In the genomic region with DNA sequence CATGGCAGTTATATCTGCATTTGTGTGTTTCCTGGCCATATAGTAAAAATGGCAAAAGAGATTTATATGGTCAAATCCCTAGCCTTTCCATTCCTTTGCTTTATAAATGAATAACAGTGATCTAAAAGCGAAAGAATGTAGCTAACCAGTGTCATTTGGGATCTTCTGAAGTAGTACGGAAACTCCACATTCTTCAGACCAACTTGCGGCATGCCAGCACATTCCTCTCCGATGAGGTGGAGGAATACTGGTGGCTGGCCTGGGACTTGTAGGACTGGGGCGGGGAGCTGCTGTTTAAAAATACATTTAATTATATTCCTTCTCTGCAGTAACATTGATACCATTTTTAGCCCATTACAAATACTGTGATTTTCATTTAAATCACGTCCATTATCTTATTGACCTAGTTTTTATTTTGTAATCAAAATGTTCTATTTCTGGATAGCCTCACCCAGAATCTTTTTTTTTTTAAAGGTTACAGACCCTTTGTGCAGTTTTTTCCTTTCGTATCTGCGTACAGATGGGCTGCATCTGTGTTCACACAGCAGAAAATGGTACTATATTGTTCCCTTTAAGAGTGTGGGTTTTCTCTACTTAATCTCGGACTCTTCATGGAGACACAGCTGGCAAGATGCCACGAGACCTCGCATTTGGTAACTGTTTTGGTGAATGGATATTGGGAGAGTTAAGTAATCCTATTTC, we compare ENCODE assay signal across 8 cellular contexts.
DNase-seq lines count a peak whose midpoint lies in the region; ATAC-seq, FAIRE-seq and TF ChIP-seq lines count a peak whose summit lies in the region.
"Had no signal": no experiment of that assay in that cellular context is flagged by ENCODE, and none has a peak within 500 bp of the region (broad histone marks: within the 10 kb centered on the region; RNA-seq: fewer than 3 reads in every experiment).

No MANE protein-coding gene starts in this region.

- ATAC-seq in right lobe of liver: peak; percentile 57 to 80 (median 76)
- ATAC-seq in activated T-cell treated with anti-CD3 and anti-CD28 coated beads, Interleukin-2, amount 50 U/mL, for 4 hours: no peak
- ATAC-seq in stimulated activated naive CD8-positive, alpha-beta T cell treated with anti-CD3 and anti-CD28 coated beads, Interleukin-15, amount 100 ng/mL, for 72 hours: no peak

- no peaks in the 10 kb centered on the region for H3K9me3 ChIP-seq in right lobe of liver

- H3K36me3 Mint-ChIP-seq in activated T-cell treated with anti-CD3 and anti-CD28 coated beads, Interleukin-2, amount 50 U/mL, for 4 hours (ENCODE audit: insufficient read depth): no peaks in the 10 kb centered on the region
- H3K36me3 Mint-ChIP-seq: immature natural killer cell had no signal

- TF ChIP-seq POLR2A in right lobe of liver (IDR thresholded peaks at IDR 0.05): no peak

- H3K27me3 ChIP-seq in dorsolateral prefrontal cortex (no peaks in the 10 kb centered on the region), right lobe of liver (no peaks in the 10 kb centered on the region)

- H3K4me1 Mint-ChIP-seq in activated T-cell treated with anti-CD3 and anti-CD28 coated beads, Interleukin-2, amount 50 U/mL, for 4 hours (ENCODE audit: low read depth): no peaks in the 10 kb centered on the region
- H3K4me1 Mint-ChIP-seq in stimulated activated naive CD8-positive, alpha-beta T cell treated with anti-CD3 and anti-CD28 coated beads, Interleukin-15, amount 100 ng/mL, for 72 hours: peaks cover 9% of the 10 kb centered on the region
- H3K4me1 Mint-ChIP-seq: immature natural killer cell had no signal

- DNase-seq in LoVo (ENCODE audit: low spot score) (peak; percentile 84), dorsolateral prefrontal cortex (no peak), right lobe of liver (peak in 2 of 3 donors; percentile 51 to 57), urothelium cell line (ENCODE audit: low spot score) (peak; percentile 96)
- DNase-seq in activated CD4-positive, CD25-positive, alpha-beta regulatory T cell (lab: John Stamatoyannopoulos, UW): no peak
- no peak for DNase-seq in activated T-cell treated with anti-CD3 and anti-CD28 coated beads, Interleukin-2, amount 50 U/mL, for 4 hours
- no peak for DNase-seq in stimulated activated naive CD8-positive, alpha-beta T cell treated with anti-CD3 and anti-CD28 coated beads, Interleukin-15, amount 100 ng/mL, for 72 hours
- DNase-seq: immature natural killer cell had no signal

- H3K4me1 ChIP-seq in right lobe of liver: peaks cover 0 to 16% (median 0%) of the 10 kb centered on the region in 4 donors

- FAIRE-seq in urothelium cell line (lab: Jason Lieb, UNC): peak; percentile 73

- TF ChIP-seq CTCF in dorsolateral prefrontal cortex (IDR thresholded peaks at IDR 0.05 in 54 of 56, conservative IDR thresholded peaks at IDR 0.05 in 2 of 56; ENCODE audit: low read depth in 1 of 56, partially characterized antibody in 56 of 56) (no peak), right lobe of liver (IDR thresholded peaks at IDR 0.05) (no peak)

- H3K27me3 Mint-ChIP-seq in activated T-cell treated with anti-CD3 and anti-CD28 coated beads, Interleukin-2, amount 50 U/mL, for 4 hours (ENCODE audit: low read depth): peaks cover 16% of the 10 kb centered on the region
- peaks cover 47% of the 10 kb centered on the region for H3K27me3 Mint-ChIP-seq in stimulated activated naive CD8-positive, alpha-beta T cell treated with anti-CD3 and anti-CD28 coated beads, Interleukin-15, amount 100 ng/mL, for 72 hours

- H3K27ac ChIP-seq in dorsolateral prefrontal cortex: peak overlapping the region in 46 of 59 donors; percentile 0 to 87 (median 54)
- peak overlapping the region; percentile 58 to 63 (median 60) for H3K27ac ChIP-seq in right lobe of liver

- intact Hi-C loops in dorsolateral prefrontal cortex (cut with DNase I) (no loop called here), right lobe of liver (cut with DNase I) (no loop called here)

- H3K4me3 Mint-ChIP-seq in activated T-cell treated with anti-CD3 and anti-CD28 coated beads, Interleukin-2, amount 50 U/mL, for 4 hours: no peak overlapping the region
- no peak overlapping the region for H3K4me3 Mint-ChIP-seq in stimulated activated naive CD8-positive, alpha-beta T cell treated with anti-CD3 and anti-CD28 coated beads, Interleukin-15, amount 100 ng/mL, for 72 hours
- H3K4me3 Mint-ChIP-seq: immature natural killer cell had no signal

- no peaks in the 10 kb centered on the region for H3K9me3 Mint-ChIP-seq in activated T-cell treated with anti-CD3 and anti-CD28 coated beads, Interleukin-2, amount 50 U/mL, for 4 hours
- no peaks in the 10 kb centered on the region for H3K9me3 Mint-ChIP-seq in stimulated activated naive CD8-positive, alpha-beta T cell treated with anti-CD3 and anti-CD28 coated beads, Interleukin-15, amount 100 ng/mL, for 72 hours
- H3K9me3 Mint-ChIP-seq: immature natural killer cell had no signal

- no peak overlapping the region for H3K27ac Mint-ChIP-seq in stimulated activated naive CD8-positive, alpha-beta T cell treated with anti-CD3 and anti-CD28 coated beads, Interleukin-15, amount 100 ng/mL, for 72 hours
- H3K27ac Mint-ChIP-seq: immature natural killer cell had no signal

- H3K36me3 ChIP-seq in right lobe of liver: no peaks in the 10 kb centered on the region

- H3K4me3 ChIP-seq in dorsolateral prefrontal cortex: peak overlapping the region in 46 of 59 donors; percentile 4 to 56 (median 28)
- no peak overlapping the region for H3K4me3 ChIP-seq in right lobe of liver

- 32% methylated on average over 11 of the region's 11 CpGs for WGBS in right lobe of liver (ENCODE audit: insufficient coverage, low coverage, low lambda C conversion rate, missing lambda C conversion rate)

Comparison
In these comparisons a context has a peak if more than half of its experiments do, and no peak if none do; other contexts are left out.
1. DNase-seq: peak in LoVo (single experiment), right lobe of liver (2 of 3) and urothelium cell line (single experiment); none in dorsolateral prefrontal cortex (0 of 10), activated CD4-positive, CD25-positive, alpha-beta regulatory T cell (0 of 4), activated T-cell treated with anti-CD3 and anti-CD28 coated beads, Interleukin-2, amount 50 U/mL, for 4 hours (single experiment) and stimulated activated naive CD8-positive, alpha-beta T cell treated with anti-CD3 and anti-CD28 coated beads, Interleukin-15, amount 100 ng/mL, for 72 hours (0 of 2).
2. H3K4me3 ChIP-seq: peak in dorsolateral prefrontal cortex (46 of 59); none in right lobe of liver (0 of 3).
3. ATAC-seq: peak in right lobe of liver (4 of 4); none in activated T-cell treated with anti-CD3 and anti-CD28 coated beads, Interleukin-2, amount 50 U/mL, for 4 hours (0 of 2) and stimulated activated naive CD8-positive, alpha-beta T cell treated with anti-CD3 and anti-CD28 coated beads, Interleukin-15, amount 100 ng/mL, for 72 hours (single experiment).